Comparison of ENCODE assay signal across 1 cellular context in genomic region chr16:78756189-78756661, GRCh38.
TF ChIP-seq lines count a peak whose summit lies in the region.

No MANE protein-coding gene starts in this region.

TF ChIP-seq in HepG2, 621 proteins besides CTCF, POLR2A, EP300 and RAD21 (continued from another document and continues in another):
- TF ChIP-seq SOX13 (IDR thresholded peaks at IDR 0.05), result peak; percentile 10; the same call in 1 of the 2 replicates
- TF ChIP-seq SOX13 (CRISPR knock-in tag; conservative IDR thresholded peaks at IDR 0.05 in 1 of 2, IDR thresholded peaks at IDR 0.05 in 1 of 2), result peak in 1 of 2 experiments; percentile 73; a peak in 2 of 4 replicates
- TF ChIP-seq, protein P1, sequence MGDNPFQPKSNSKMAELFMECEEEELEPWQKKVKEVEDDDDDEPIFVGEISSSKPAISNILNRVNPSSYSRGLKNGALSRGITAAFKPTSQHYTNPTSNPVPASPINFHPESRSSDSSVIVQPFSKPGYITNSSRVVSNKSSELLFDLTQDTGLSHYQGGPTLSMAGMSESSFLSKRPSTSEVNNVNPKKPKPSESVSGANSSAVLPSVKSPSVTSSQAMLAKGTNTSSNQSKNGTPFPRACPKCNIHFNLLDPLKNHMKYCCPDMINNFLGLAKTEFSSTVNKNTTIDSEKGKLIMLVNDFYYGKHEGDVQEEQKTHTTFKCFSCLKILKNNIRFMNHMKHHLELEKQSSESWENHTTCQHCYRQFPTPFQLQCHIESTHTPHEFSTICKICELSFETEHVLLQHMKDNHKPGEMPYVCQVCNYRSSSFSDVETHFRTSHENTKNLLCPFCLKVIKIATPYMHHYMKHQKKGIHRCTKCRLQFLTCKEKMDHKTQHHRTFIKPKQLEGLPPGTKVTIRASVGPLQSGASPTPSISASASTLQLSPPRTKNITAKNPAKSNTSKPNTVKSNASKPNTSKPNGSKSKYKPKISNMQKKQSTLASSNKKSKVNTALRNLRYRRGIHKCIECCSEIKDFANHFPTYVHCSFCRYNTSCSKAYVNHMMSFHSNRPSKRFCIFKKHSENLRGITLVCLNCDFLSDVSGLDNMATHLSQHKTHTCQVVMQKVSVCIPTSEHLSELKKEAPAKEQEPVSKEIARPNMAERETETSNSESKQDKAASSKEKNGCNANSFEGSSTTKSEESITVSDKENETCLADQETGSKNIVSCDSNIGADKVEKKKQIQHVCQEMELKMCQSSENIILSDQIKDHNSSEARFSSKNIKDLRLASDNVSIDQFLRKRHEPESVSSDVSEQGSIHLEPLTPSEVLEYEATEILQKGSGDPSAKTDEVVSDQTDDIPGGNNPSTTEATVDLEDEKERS (CRISPR knock-in tag; IDR thresholded peaks at IDR 0.05), result 0 out of 2 replicates have a peak, but pooled peaks have one; percentile 83
- no peak for TF ChIP-seq TARDBP (CRISPR knock-in tag; IDR thresholded peaks at IDR 0.05)
- TF ChIP-seq REPIN1 (CRISPR knock-in tag; IDR thresholded peaks at IDR 0.05; ENCODE audit: borderline replicate concordance, low read depth), result no peak
- TF ChIP-seq ZSCAN22 (CRISPR knock-in tag; IDR thresholded peaks at IDR 0.05), result no peak
- TF ChIP-seq ZNF776 (CRISPR knock-in tag; IDR thresholded peaks at IDR 0.05), result no peak
- TF ChIP-seq RELA (CRISPR knock-in tag; IDR thresholded peaks at IDR 0.05), result no peak
- TF ChIP-seq KAT2B (IDR thresholded peaks at IDR 0.05; ENCODE audit: borderline replicate concordance, low read depth, low read length), result peak; percentile 43; the same call in 1 of the 2 replicates
- no peak for TF ChIP-seq ZNF563 (CRISPR knock-in tag; IDR thresholded peaks at IDR 0.05)
- no peak for TF ChIP-seq SRSF1 (optimal IDR thresholded peaks at IDR 0.05; ENCODE audit: low read depth, low read length)
- TF ChIP-seq CENPBD1 (CRISPR knock-in tag; IDR thresholded peaks at IDR 0.05; ENCODE audit: borderline replicate concordance, low read depth), result no peak
- no peak for TF ChIP-seq XRCC5 (optimal IDR thresholded peaks at IDR 0.05; ENCODE audit: low read length)
- TF ChIP-seq KLF13 (CRISPR knock-in tag; IDR thresholded peaks at IDR 0.05), result no peak
- TF ChIP-seq TCF7 (IDR thresholded peaks at IDR 0.05; ENCODE audit: low read depth), result peak; percentile 35; the same call in 1 of the 2 replicates
- TF ChIP-seq, protein P2, sequence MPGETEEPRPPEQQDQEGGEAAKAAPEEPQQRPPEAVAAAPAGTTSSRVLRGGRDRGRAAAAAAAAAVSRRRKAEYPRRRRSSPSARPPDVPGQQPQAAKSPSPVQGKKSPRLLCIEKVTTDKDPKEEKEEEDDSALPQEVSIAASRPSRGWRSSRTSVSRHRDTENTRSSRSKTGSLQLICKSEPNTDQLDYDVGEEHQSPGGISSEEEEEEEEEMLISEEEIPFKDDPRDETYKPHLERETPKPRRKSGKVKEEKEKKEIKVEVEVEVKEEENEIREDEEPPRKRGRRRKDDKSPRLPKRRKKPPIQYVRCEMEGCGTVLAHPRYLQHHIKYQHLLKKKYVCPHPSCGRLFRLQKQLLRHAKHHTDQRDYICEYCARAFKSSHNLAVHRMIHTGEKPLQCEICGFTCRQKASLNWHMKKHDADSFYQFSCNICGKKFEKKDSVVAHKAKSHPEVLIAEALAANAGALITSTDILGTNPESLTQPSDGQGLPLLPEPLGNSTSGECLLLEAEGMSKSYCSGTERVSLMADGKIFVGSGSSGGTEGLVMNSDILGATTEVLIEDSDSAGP (CRISPR knock-in tag; IDR thresholded peaks at IDR 0.05; ENCODE audit: borderline replicate concordance), result no peak
- TF ChIP-seq ZNF740 (CRISPR knock-in tag; IDR thresholded peaks at IDR 0.05), result no peak
- no peak for TF ChIP-seq HOXA9 (CRISPR knock-in tag; IDR thresholded peaks at IDR 0.05; ENCODE audit: borderline replicate concordance)
- TF ChIP-seq ZSCAN30 (CRISPR knock-in tag; IDR thresholded peaks at IDR 0.05), result no peak
- TF ChIP-seq ZNF839 (CRISPR knock-in tag; IDR thresholded peaks at IDR 0.05; ENCODE audit: borderline replicate concordance), result no peak
- no peak for TF ChIP-seq ZNF567 (CRISPR knock-in tag; IDR thresholded peaks at IDR 0.05; ENCODE audit: borderline replicate concordance)
- TF ChIP-seq ZNF260 (CRISPR knock-in tag; IDR thresholded peaks at IDR 0.05; ENCODE audit: borderline replicate concordance, low read depth), result no peak
- no peak; the same call in 1 of the 2 replicates for TF ChIP-seq MBD4 (IDR thresholded peaks at IDR 0.05; ENCODE audit: borderline replicate concordance, low read length)
- TF ChIP-seq ZNF142 (CRISPR knock-in tag; IDR thresholded peaks at IDR 0.05), result no peak
- TF ChIP-seq ZNF503 (CRISPR knock-in tag; IDR thresholded peaks at IDR 0.05), result peak; percentile 88
- no peak for TF ChIP-seq ZNF33A (CRISPR knock-in tag; IDR thresholded peaks at IDR 0.05; ENCODE audit: borderline replicate concordance)
- no peak for TF ChIP-seq SRSF9 (IDR thresholded peaks at IDR 0.05; ENCODE audit: borderline replicate concordance, insufficient read depth, low read depth, low read length, poor library complexity, severe bottlenecking)
- no peak for TF ChIP-seq THAP7 (CRISPR knock-in tag; IDR thresholded peaks at IDR 0.05)
- TF ChIP-seq BCL6 (CRISPR knock-in tag; IDR thresholded peaks at IDR 0.05), result peak; percentile 87
- TF ChIP-seq GPN1 (CRISPR knock-in tag; IDR thresholded peaks at IDR 0.05; ENCODE audit: borderline replicate concordance), result no peak
- no peak for TF ChIP-seq HDAC6 (IDR thresholded peaks at IDR 0.05; ENCODE audit: low read depth, low read length)
- no peak for TF ChIP-seq MNT (IDR thresholded peaks at IDR 0.05)
- no peak for TF ChIP-seq HNRNPLL (IDR thresholded peaks at IDR 0.05; ENCODE audit: low read depth, low read length, poor library complexity, severe bottlenecking)
- TF ChIP-seq ZBTB42 (CRISPR knock-in tag; IDR thresholded peaks at IDR 0.05), result no peak
- TF ChIP-seq MEF2D (CRISPR knock-in tag; IDR thresholded peaks at IDR 0.05), result peak; percentile 93
- no peak for TF ChIP-seq ZNF354B (CRISPR knock-in tag; IDR thresholded peaks at IDR 0.05)
- TF ChIP-seq HMG20B (CRISPR knock-in tag; conservative IDR thresholded peaks at IDR 0.05), result 0 out of 2 replicates have a peak, but pooled peaks have one; percentile 32
- TF ChIP-seq SRY (CRISPR knock-in tag; IDR thresholded peaks at IDR 0.05), result no peak
- TF ChIP-seq TEAD3 (CRISPR knock-in tag; optimal IDR thresholded peaks at IDR 0.05; ENCODE audit: borderline replicate concordance), result peak; percentile 11
- no peak for TF ChIP-seq ZNF660 (CRISPR knock-in tag; IDR thresholded peaks at IDR 0.05; ENCODE audit: borderline replicate concordance, low read depth)
- 0 out of 2 replicates have a peak, but pooled peaks have one; percentile 38 for TF ChIP-seq ARID3A (IDR thresholded peaks at IDR 0.05; ENCODE audit: low read depth, low read length)
- TF ChIP-seq GLI4 (CRISPR knock-in tag; IDR thresholded peaks at IDR 0.05; ENCODE audit: borderline replicate concordance), result 0 out of 2 replicates have a peak, but pooled peaks have one; percentile 12
